In the genomic region with DNA sequence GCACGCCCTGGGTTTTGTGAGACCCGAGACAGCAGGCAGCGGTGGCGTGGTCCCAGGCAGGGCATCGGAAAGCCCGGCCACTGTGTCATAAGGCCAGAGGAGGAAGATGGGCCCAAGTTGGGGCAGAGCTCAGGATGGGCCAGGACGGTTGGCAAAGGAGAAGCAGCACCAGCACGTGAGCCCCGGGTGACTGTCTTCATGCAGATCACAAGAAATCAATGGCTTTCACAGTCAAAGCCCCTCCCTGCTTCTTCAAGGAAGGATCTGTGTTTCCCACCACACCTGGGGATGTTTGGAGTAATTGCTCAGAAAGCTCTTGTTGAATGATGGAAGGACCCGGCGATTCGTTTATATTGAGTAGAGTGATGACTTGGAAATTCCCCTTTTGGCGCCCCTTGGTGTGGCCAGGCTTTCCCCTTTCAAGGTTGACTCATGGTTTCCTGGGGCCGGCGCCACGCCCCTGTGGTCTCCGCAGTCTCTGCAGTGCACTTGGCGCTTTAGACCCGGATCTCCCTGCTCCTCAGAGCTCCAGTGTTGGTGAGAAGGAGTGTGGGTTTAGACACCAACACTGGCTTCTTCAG, we compare ENCODE assay signal across 8 cellular contexts. TPM values are rescaled to one million over a fixed set of nuclear protein-coding genes. Genes with fewer than 3 reads are reported as not detected.
A peak's percentile ranks its signal among the peaks of the same experiment; 100 is the strongest.
DNase-seq lines count a peak whose midpoint lies in the region; ATAC-seq and TF ChIP-seq lines count a peak whose summit lies in the region.

No MANE protein-coding gene starts in this region.

- H3K4me1 Mint-ChIP-seq in CD4-positive, alpha-beta memory T cell = peaks cover 17 to 33% (median 25%) of the 10 kb centered on the region in 4 donors

- ATAC-seq in GM21390 (IDR thresholded peaks at IDR 0.05; ENCODE audit: unreplicated experiment) = peak; percentile 81
- no peak for ATAC-seq in gastrocnemius medialis

- no peak for TF ChIP-seq POLR2A in gastrocnemius medialis (IDR thresholded peaks at IDR 0.05)

- H3K27ac ChIP-seq in CD4-positive, alpha-beta memory T cell (ENCODE audit: low read depth, low read length) = no peak overlapping the region
- H3K27ac ChIP-seq in KMS-11 (no peak overlapping the region), gastrocnemius medialis (no peak overlapping the region)

- in situ Hi-C loops in gastrocnemius medialis (cut with MboI; ENCODE audit: low sequenced_read_pairs in 4 of 4) = no loop called here

- H3K27ac Mint-ChIP-seq in CD4-positive, alpha-beta memory T cell = peak overlapping the region in 6 of 7 donors; percentile 36 to 84 (median 76)

- no peaks in the 10 kb centered on the region for H4K20me1 ChIP-seq in KMS-11 (ENCODE audit: insufficient read depth)

- peak overlapping the region; percentile 2; the same call in 1 of the 2 replicates for H2AFZ ChIP-seq in KMS-11 (ENCODE audit: low read depth)

- H3K79me2 ChIP-seq in KMS-11 (ENCODE audit: insufficient read depth, low read depth) = no peaks in the 10 kb centered on the region

- TF ChIP-seq CTCF in KMS-11 (conservative IDR thresholded peaks at IDR 0.05; ENCODE audit: low read depth, low read length) (no peak), gastrocnemius medialis (IDR thresholded peaks at IDR 0.05 in 4 of 5, conservative IDR thresholded peaks at IDR 0.05 in 1 of 5) (no peak)

- H3K4me3 Mint-ChIP-seq in CD4-positive, alpha-beta memory T cell = peak overlapping the region in 7 of 8 donors; percentile 49 to 77 (median 66)

- H3K9me3 Mint-ChIP-seq in CD4-positive, alpha-beta memory T cell = no peaks in the 10 kb centered on the region

- peak overlapping the region; percentile 16; the same call in 1 of the 2 replicates for H3K4me2 ChIP-seq in KMS-11

- H3K27me3 Mint-ChIP-seq in CD4-positive, alpha-beta memory T cell = no peaks in the 10 kb centered on the region

- H3K36me3 ChIP-seq in CD4-positive, alpha-beta memory T cell (ENCODE audit: insufficient read depth, low read length) = no peaks in the 10 kb centered on the region
- H3K36me3 ChIP-seq in KMS-11 (ENCODE audit: insufficient read depth) = no peaks in the 10 kb centered on the region
- no peaks in the 10 kb centered on the region for H3K36me3 ChIP-seq in gastrocnemius medialis

- CTCF ChIA-PET in CD4-positive, alpha-beta memory T cell (lab: Charles Lee; ENCODE audit: partially characterized antibody) = no interaction called here

- POLR2A ChIA-PET in CD4-positive, alpha-beta memory T cell (lab: Charles Lee; ENCODE audit: partially characterized antibody) = no interaction called here

- intact Hi-C loops in CD4-positive, alpha-beta memory T cell (cut with micrococcal nuclease) = no loop called here
- intact Hi-C loops in gastrocnemius medialis (cut with DNase I; ENCODE audit: low total_unique reads) = no loop called here

- no peaks in the 10 kb centered on the region for H3K9me3 ChIP-seq in CD4-positive, alpha-beta memory T cell (ENCODE audit: control insufficient read depth in 1 of 2, low read length in 2 of 2)
- no peaks in the 10 kb centered on the region for H3K9me3 ChIP-seq in gastrocnemius medialis

- peak; percentile 43 to 85 (median 51) for DNase-seq in CD4-positive, alpha-beta memory T cell
- DNase-seq in activated CD8-positive, alpha-beta memory T cell treated with anti-CD3 and anti-CD28 coated beads, Interleukin-2, amount 50 U/mL, for 48 hours = peak; percentile 84
- peak; percentile 8 to 88 for DNase-seq in lung microvascular endothelial cell (ENCODE audit: low read depth in 2 of 2)
- DNase-seq in gastrocnemius medialis = no peak
- DNase-seq in NCI-H2227 (lab: John Stamatoyannopoulos, UW; ENCODE audit: unreplicated experiment) = no peak
- no peak for DNase-seq in medulla oblongata (ENCODE audit: extremely low spot score)

- no peak overlapping the region for H3K9ac ChIP-seq in KMS-11

- H3K4me1 ChIP-seq in CD4-positive, alpha-beta memory T cell (ENCODE audit: insufficient read depth, low read length) = peaks cover 25% of the 10 kb centered on the region
- peaks cover 17% of the 10 kb centered on the region for H3K4me1 ChIP-seq in KMS-11 (ENCODE audit: low read depth, poor library complexity, severe bottlenecking)
- H3K4me1 ChIP-seq in gastrocnemius medialis = peaks cover 9 to 14% of the 10 kb centered on the region in 2 donors

- H3K36me3 Mint-ChIP-seq in CD4-positive, alpha-beta memory T cell = no peaks in the 10 kb centered on the region

- H3K27me3 ChIP-seq in CD4-positive, alpha-beta memory T cell (ENCODE audit: insufficient read depth, low read length) = no peaks in the 10 kb centered on the region
- no peaks in the 10 kb centered on the region for H3K27me3 ChIP-seq in KMS-11 (ENCODE audit: insufficient read depth, low read depth)
- no peaks in the 10 kb centered on the region for H3K27me3 ChIP-seq in gastrocnemius medialis

- peak overlapping the region in 1 of 2 donors; percentile 1 for H3K4me3 ChIP-seq in CD4-positive, alpha-beta memory T cell (ENCODE audit: low read length in 2 of 2)
- no peak overlapping the region for H3K4me3 ChIP-seq in KMS-11 (IDR thresholded peaks at IDR 0.05; ENCODE audit: insufficient read depth, low read depth, low read length)
- no peak overlapping the region for H3K4me3 ChIP-seq in gastrocnemius medialis

RNA-seq across cellular contexts. Expression of gene IL31RA, which starts 52.1 kb away (rescaled TPM):
- total RNA-seq in CD4-positive, alpha-beta memory T cell = not detected
- not detected for polyA plus RNA-seq in CD4-positive, alpha-beta memory T cell
- total RNA-seq in lung microvascular endothelial cell = 0.65 TPM in 1 of 2 replicates, not detected in the other
- under 1 TPM in 1 of 4 donors, not detected in 3; 0.29 TPM for total RNA-seq in gastrocnemius medialis

Comparison
In these comparisons a context has a peak if more than half of its experiments do, and no peak if none do; other contexts are left out.
1. DNase-seq: peak in CD4-positive, alpha-beta memory T cell (5 of 5), activated CD8-positive, alpha-beta memory T cell treated with anti-CD3 and anti-CD28 coated beads, Interleukin-2, amount 50 U/mL, for 48 hours (single experiment) and lung microvascular endothelial cell (2 of 2); none in gastrocnemius medialis (0 of 2), NCI-H2227 (single experiment) and medulla oblongata (single experiment).